In the genomic region with DNA sequence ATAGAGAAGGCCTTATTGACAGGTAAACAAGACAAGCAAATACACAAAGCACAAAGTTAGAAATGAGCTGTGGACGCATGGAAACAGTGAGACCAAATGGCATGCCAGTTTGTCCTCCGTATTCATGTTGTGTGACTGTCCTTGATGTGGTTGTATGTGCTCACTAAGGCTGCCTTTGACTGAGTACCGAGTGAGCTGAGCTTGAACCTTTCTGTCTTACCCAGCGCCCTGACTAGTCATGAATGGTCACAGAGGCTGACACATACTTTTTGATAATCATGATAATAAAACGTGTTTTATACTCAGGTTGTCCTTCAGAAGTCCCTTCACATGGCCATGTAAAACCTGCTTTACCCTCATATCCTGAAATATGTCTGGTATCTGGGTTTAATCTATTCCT, we compare ENCODE assay signal across 24 cellular contexts. TPM values are rescaled to one million over a fixed set of nuclear protein-coding genes. Genes with fewer than 3 reads are reported as not detected.
DNase-seq lines count a peak whose midpoint lies in the region; ATAC-seq and TF ChIP-seq lines count a peak whose summit lies in the region.
"Had no signal": no experiment of that assay in that cellular context is flagged by ENCODE, and none has a peak within 500 bp of the region (broad histone marks: within the 10 kb centered on the region; RNA-seq: fewer than 3 reads in every experiment).

No MANE protein-coding gene starts in this region.

- H3K4me2 ChIP-seq in PC-9, result no peak overlapping the region
- H3K4me2 ChIP-seq: KMS-11 had no signal

- H4K20me1 ChIP-seq in PC-9 (ENCODE audit: insufficient read depth), result no peaks in the 10 kb centered on the region

- H3K9me3 Mint-ChIP-seq in activated CD4-positive, alpha-beta T cell treated with anti-CD3 and anti-CD28 coated beads for 36 hours (ENCODE audit: low read depth), result no peaks in the 10 kb centered on the region
- H3K9me3 Mint-ChIP-seq in activated CD4-positive, alpha-beta T cell treated with anti-CD3 and anti-CD28 coated beads, Interleukin-2, amount 10 ng/mL, durations not matched to agents 7 days and 5 days, result peaks cover 2% of the 10 kb centered on the region
- H3K9me3 Mint-ChIP-seq: CD8-positive, alpha-beta memory T cell; IgD-negative memory B cell had no signal

- no peaks in the 10 kb centered on the region for H3K79me2 ChIP-seq in PC-9 (ENCODE audit: low read depth)

- TF ChIP-seq CTCF in PC-9 (conservative IDR thresholded peaks at IDR 0.05), result no peak

- H3K9me3 ChIP-seq in neuron (ENCODE audit: low read length) (no peaks in the 10 kb centered on the region), PC-9 (ENCODE audit: insufficient read depth, low read depth) (no peaks in the 10 kb centered on the region)
- H3K9me3 ChIP-seq: BE2C had no signal

- no peak overlapping the region for H3K4me3 Mint-ChIP-seq in activated CD4-positive, alpha-beta T cell treated with anti-CD3 and anti-CD28 coated beads for 36 hours
- no peak overlapping the region for H3K4me3 Mint-ChIP-seq in activated CD4-positive, alpha-beta T cell treated with anti-CD3 and anti-CD28 coated beads, Interleukin-2, amount 10 ng/mL, durations not matched to agents 7 days and 5 days
- H3K4me3 Mint-ChIP-seq: CD14-positive monocyte; CD8-positive, alpha-beta memory T cell; IgD-negative memory B cell had no signal

- no peaks in the 10 kb centered on the region for H3K27me3 Mint-ChIP-seq in activated CD4-positive, alpha-beta T cell treated with anti-CD3 and anti-CD28 coated beads for 36 hours
- no peaks in the 10 kb centered on the region for H3K27me3 Mint-ChIP-seq in activated CD4-positive, alpha-beta T cell treated with anti-CD3 and anti-CD28 coated beads, Interleukin-2, amount 10 ng/mL, durations not matched to agents 7 days and 5 days

- peak overlapping the region; percentile 15 for H2AFZ ChIP-seq in neuron (ENCODE audit: low read depth, low read length)
- no peak overlapping the region for H2AFZ ChIP-seq in PC-9

- CTCF ChIA-PET in activated CD4-positive, alpha-beta T cell treated with anti-CD3 and anti-CD28 coated beads for 36 hours (lab: Charles Lee), result interaction anchor here (0.8 to 2.4 kb wide), 5 partner anchors 10 to 229 kb away, joined by 3 to 6 read pairs (median 3); no protein-coding TSS in a partner anchor
- CTCF ChIA-PET in activated CD4-positive, alpha-beta T cell treated with anti-CD3 and anti-CD28 coated beads, Interleukin-2, amount 10 ng/mL, durations not matched to agents 7 days and 5 days (lab: Charles Lee), result interaction anchor here (1.0 to 2.0 kb wide), 2 partner anchors 12 to 14 kb away, joined by 3 to 4 read pairs; no protein-coding TSS in a partner anchor
- CTCF ChIA-PET in PC-9 (lab: Charles Lee), result no interaction called here

- no peaks in the 10 kb centered on the region for H3K9me2 ChIP-seq in PC-9 (ENCODE audit: insufficient read depth)

- no peaks in the 10 kb centered on the region for H3K27me3 ChIP-seq in neuron (ENCODE audit: insufficient read depth, low read length)
- no peaks in the 10 kb centered on the region for H3K27me3 ChIP-seq in PC-9 (ENCODE audit: insufficient read depth, low read depth)
- H3K27me3 ChIP-seq: BE2C had no signal

- H3F3A ChIP-seq in PC-9 (ENCODE audit: insufficient read depth, low read depth), result no peaks in the 10 kb centered on the region

- H3K4me1 Mint-ChIP-seq in activated CD4-positive, alpha-beta T cell treated with anti-CD3 and anti-CD28 coated beads for 36 hours, result peaks cover 22% of the 10 kb centered on the region
- H3K4me1 Mint-ChIP-seq in activated CD4-positive, alpha-beta T cell treated with anti-CD3 and anti-CD28 coated beads, Interleukin-2, amount 10 ng/mL, durations not matched to agents 7 days and 5 days, result peaks cover 4% of the 10 kb centered on the region
- H3K4me1 Mint-ChIP-seq: CD14-positive monocyte; CD8-positive, alpha-beta memory T cell had no signal

- intact Hi-C loops in activated CD4-positive, alpha-beta T cell treated with anti-CD3 and anti-CD28 coated beads for 36 hours (cut with DNase I, micrococcal nuclease), result no loop called here
- intact Hi-C loops in PC-9 (cut with micrococcal nuclease; ENCODE audit: unreplicated experiment), result no loop called here

- peak; percentile 30 for DNase-seq in activated CD4-positive, alpha-beta T cell treated with anti-CD3 and anti-CD28 coated beads for 36 hours
- DNase-seq in activated CD4-positive, alpha-beta T cell treated with anti-CD3 and anti-CD28 coated beads, Interleukin-2, amount 10 ng/mL, durations not matched to agents 7 days and 5 days, result no peak
- DNase-seq in stimulated activated CD4-positive, alpha-beta T cell treated with anti-CD3 and anti-CD28 coated beads, Interleukin-1b, Interleukin-23, amount 100 ng/mL, for 48 hours, result peak; percentile 23
- no peak for DNase-seq in stimulated activated CD4-positive, alpha-beta T cell treated with anti-CD3 and anti-CD28 coated beads, Interleukin-4, amount 100 ng/mL, for 4 hours
- DNase-seq in PC-9, result no peak
- DNase-seq: ACHN; BE2C; CD8-positive, alpha-beta memory T cell; DMS 273 treated with DMSO at 0.1 percent for 48 hours; DMS79 treated with DMSO at 0.1 percent for 48 hours; MM.1S; NCI-H2029; NCI-H446 treated with DMSO at 0.1 percent for 48 hours; NCI-H526 treated with DMSO at 0.1 percent for 48 hours; Right ventricle myocardium superior; RPMI8226 had no signal

- H3K36me3 ChIP-seq in neuron (ENCODE audit: insufficient read depth, low read length) (no peaks in the 10 kb centered on the region), PC-9 (ENCODE audit: low read depth) (no peaks in the 10 kb centered on the region)
- H3K36me3 ChIP-seq: BE2C had no signal

- no peak overlapping the region for H3K4me3 ChIP-seq in neuron (ENCODE audit: low read length)
- no peak overlapping the region for H3K4me3 ChIP-seq in PC-9

- H3K4me1 ChIP-seq in neuron (ENCODE audit: insufficient read depth, low read length) (peaks cover 13% of the 10 kb centered on the region), PC-9 (replicated peaks; ENCODE audit: insufficient read depth) (no peaks in the 10 kb centered on the region; the same call in 1 of the 2 replicates)
- H3K4me1 ChIP-seq: BE2C had no signal

- H3K36me3 Mint-ChIP-seq in activated CD4-positive, alpha-beta T cell treated with anti-CD3 and anti-CD28 coated beads for 36 hours (ENCODE audit: low read depth), result peaks cover 2% of the 10 kb centered on the region
- H3K36me3 Mint-ChIP-seq in activated CD4-positive, alpha-beta T cell treated with anti-CD3 and anti-CD28 coated beads, Interleukin-2, amount 10 ng/mL, durations not matched to agents 7 days and 5 days (ENCODE audit: low read depth), result peaks cover 6% of the 10 kb centered on the region
- H3K36me3 Mint-ChIP-seq: CD14-positive monocyte, IgD-negative memory B cell had no signal

- ATAC-seq in activated CD4-positive, alpha-beta T cell treated with anti-CD3 and anti-CD28 coated beads for 36 hours, result peak; percentile 78
- ATAC-seq in HG02870 (IDR thresholded peaks at IDR 0.05; ENCODE audit: unreplicated experiment), result no peak
- ATAC-seq: HCT116 had no signal

- H3K27ac Mint-ChIP-seq in activated CD4-positive, alpha-beta T cell treated with anti-CD3 and anti-CD28 coated beads for 36 hours, result no peak overlapping the region
- H3K27ac Mint-ChIP-seq in activated CD4-positive, alpha-beta T cell treated with anti-CD3 and anti-CD28 coated beads, Interleukin-2, amount 10 ng/mL, durations not matched to agents 7 days and 5 days, result no peak overlapping the region
- H3K27ac Mint-ChIP-seq: CD14-positive monocyte; CD8-positive, alpha-beta memory T cell; IgD-negative memory B cell had no signal

- POLR2A ChIA-PET in activated CD4-positive, alpha-beta T cell treated with anti-CD3 and anti-CD28 coated beads for 36 hours (lab: Charles Lee), result interaction anchor here (0.9 to 1.1 kb wide), 2 partner anchors 103 to 321 kb away, joined by 3 read pairs; no protein-coding TSS in a partner anchor
- POLR2A ChIA-PET in activated CD4-positive, alpha-beta T cell treated with anti-CD3 and anti-CD28 coated beads, Interleukin-2, amount 10 ng/mL, durations not matched to agents 7 days and 5 days (lab: Charles Lee), result no interaction called here
- POLR2A ChIA-PET in PC-9 (lab: Charles Lee; ENCODE audit: unreplicated experiment), result no interaction called here

- no TSS peak for BruUV-seq in PC-9 (replicated peaks; lab: Mats Ljungman, UMichigan)

- H3K27ac ChIP-seq in PC-9, result no peak overlapping the region
- H3K27ac ChIP-seq: 22Rv1, HL-60, KMS-11 had no signal

RNA-seq across cellular contexts. Expression of a gene that starts 0.6 kb away (rescaled TPM):
- under 1 TPM; 0.07 to 0.91 TPM for total RNA-seq in activated CD4-positive, alpha-beta T cell treated with anti-CD3 and anti-CD28 coated beads for 36 hours
- total RNA-seq in activated CD4-positive, alpha-beta T cell treated with anti-CD3 and anti-CD28 coated beads, Interleukin-2, amount 10 ng/mL, durations not matched to agents 7 days and 5 days, result 1 to 10 TPM; 3.9 to 4.8 TPM
- not detected in 2 replicates for total RNA-seq in PC-9 (2021)

Comparison
In these comparisons a context has a peak if more than half of its experiments do, and no peak if none do; other contexts are left out.
1. DNase-seq: peak in activated CD4-positive, alpha-beta T cell treated with anti-CD3 and anti-CD28 coated beads for 36 hours (single experiment) and stimulated activated CD4-positive, alpha-beta T cell treated with anti-CD3 and anti-CD28 coated beads, Interleukin-1b, Interleukin-23, amount 100 ng/mL, for 48 hours (single experiment); none in activated CD4-positive, alpha-beta T cell treated with anti-CD3 and anti-CD28 coated beads, Interleukin-2, amount 10 ng/mL, durations not matched to agents 7 days and 5 days (single experiment), stimulated activated CD4-positive, alpha-beta T cell treated with anti-CD3 and anti-CD28 coated beads, Interleukin-4, amount 100 ng/mL, for 4 hours (0 of 2) and PC-9 (0 of 2).